In the genomic region with DNA sequence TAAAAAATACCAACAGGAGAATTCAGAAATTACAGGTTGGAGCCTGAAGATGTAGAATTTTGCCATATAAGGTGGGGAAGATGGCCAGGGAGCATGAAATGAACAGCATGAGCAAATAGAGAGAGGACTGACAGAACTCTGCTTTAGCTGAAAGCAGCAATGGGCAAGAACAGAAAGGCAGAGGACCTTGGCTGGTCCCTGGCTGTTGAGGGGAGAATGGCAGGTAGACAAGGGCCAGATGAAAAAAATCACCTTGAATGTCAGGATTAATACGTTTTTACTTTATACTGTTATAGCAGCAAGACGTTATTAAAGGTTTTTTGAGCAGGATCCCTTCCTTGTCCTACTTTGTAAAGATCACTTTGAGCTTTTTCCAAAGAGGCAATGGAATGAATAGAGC, we compare ENCODE assay signal across 8 cellular contexts. TPM values are rescaled to one million over a fixed set of nuclear protein-coding genes. Genes with fewer than 3 reads are reported as not detected.
DNase-seq lines count a peak whose midpoint lies in the region; ATAC-seq and TF ChIP-seq lines count a peak whose summit lies in the region.

No MANE protein-coding gene starts in this region.

- peak overlapping the region; percentile 27 to 59 for H3K4me3 Mint-ChIP-seq in CD14-positive monocyte
- peak overlapping the region; percentile 99 for H3K4me3 Mint-ChIP-seq in activated T-helper 2 cell treated with anti-CD3 and anti-CD28 coated beads, Interferon-gamma antibody, Interleukin-2, Interleukin-4, amounts not matched to agents 10 μg/mL and 5 μg/mL and 100 μg/mL, durations not matched to agents 14 hours and 24 hours and 36 hours (ENCODE audit: low read depth)

- 17% methylated on average over 2 of the region's 2 CpGs for WGBS in prostate gland

- H3K4me1 ChIP-seq in HEK293 (ENCODE audit: control insufficient read depth, insufficient read depth, low read length): no peaks in the 10 kb centered on the region
- H3K4me1 ChIP-seq in prostate gland (replicated peaks): no peaks in the 10 kb centered on the region

- peaks cover 18 to 23% of the 10 kb centered on the region in 2 donors for H3K36me3 Mint-ChIP-seq in CD14-positive monocyte
- H3K36me3 Mint-ChIP-seq in activated T-helper 2 cell treated with anti-CD3 and anti-CD28 coated beads, Interferon-gamma antibody, Interleukin-2, Interleukin-4, amounts not matched to agents 10 μg/mL and 5 μg/mL and 100 μg/mL, durations not matched to agents 14 hours and 24 hours and 36 hours (ENCODE audit: low read depth): peaks cover 39% of the 10 kb centered on the region

- H3K27ac Mint-ChIP-seq in CD14-positive monocyte: peak overlapping the region in 6 of 7 donors; percentile 19 to 99 (median 76)
- peak overlapping the region; percentile 100 for H3K27ac Mint-ChIP-seq in activated T-helper 2 cell treated with anti-CD3 and anti-CD28 coated beads, Interferon-gamma antibody, Interleukin-2, Interleukin-4, amounts not matched to agents 10 μg/mL and 5 μg/mL and 100 μg/mL, durations not matched to agents 14 hours and 24 hours and 36 hours

- TF ChIP-seq CTCF in CD14-positive monocyte (IDR thresholded peaks at IDR 0.05): no peak
- TF ChIP-seq CTCF in HEK293 (tag by site-specific recombination; IDR thresholded peaks at IDR 0.05): 0 out of 2 replicates have a peak, but pooled peaks have one; percentile 21
- TF ChIP-seq CTCF in prostate gland (IDR thresholded peaks at IDR 0.05): peak in 1 of 4 experiments; percentile 16

- peaks cover 0 to 4% (median 0%) of the 10 kb centered on the region in 7 donors for H3K9me3 Mint-ChIP-seq in CD14-positive monocyte
- no peaks in the 10 kb centered on the region for H3K9me3 Mint-ChIP-seq in activated T-helper 2 cell treated with anti-CD3 and anti-CD28 coated beads, Interferon-gamma antibody, Interleukin-2, Interleukin-4, amounts not matched to agents 10 μg/mL and 5 μg/mL and 100 μg/mL, durations not matched to agents 14 hours and 24 hours and 36 hours

- peaks cover 0 to 3% (median 3%) of the 10 kb centered on the region in 3 donors for H3K27me3 Mint-ChIP-seq in CD14-positive monocyte (ENCODE audit: low read depth in 3 of 3)
- H3K27me3 Mint-ChIP-seq in activated T-helper 2 cell treated with anti-CD3 and anti-CD28 coated beads, Interferon-gamma antibody, Interleukin-2, Interleukin-4, amounts not matched to agents 10 μg/mL and 5 μg/mL and 100 μg/mL, durations not matched to agents 14 hours and 24 hours and 36 hours (ENCODE audit: low read depth): no peaks in the 10 kb centered on the region

- no peak for TF ChIP-seq POLR2A in prostate gland (IDR thresholded peaks at IDR 0.05)

- H3K9me3 ChIP-seq in HEK293 (ENCODE audit: control insufficient read depth, insufficient read depth, low read depth, low read length) (no peaks in the 10 kb centered on the region), prostate gland (no peaks in the 10 kb centered on the region)

- no peak for ATAC-seq in GM18870 (IDR thresholded peaks at IDR 0.05; ENCODE audit: unreplicated experiment)
- ATAC-seq in GM21390 (IDR thresholded peaks at IDR 0.05; ENCODE audit: unreplicated experiment): no peak

- no peaks in the 10 kb centered on the region for H3K27me3 ChIP-seq in prostate gland (replicated peaks; ENCODE audit: insufficient read depth)

- peaks cover 25% of the 10 kb centered on the region for H3K4me1 Mint-ChIP-seq in CD14-positive monocyte
- peaks cover 53% of the 10 kb centered on the region for H3K4me1 Mint-ChIP-seq in activated T-helper 2 cell treated with anti-CD3 and anti-CD28 coated beads, Interferon-gamma antibody, Interleukin-2, Interleukin-4, amounts not matched to agents 10 μg/mL and 5 μg/mL and 100 μg/mL, durations not matched to agents 14 hours and 24 hours and 36 hours (ENCODE audit: low read depth)

- H3K27ac ChIP-seq in HEK293 (ENCODE audit: extremely low read depth, low read depth, low read length): peak overlapping the region; percentile 99; the same call in 1 of the 2 replicates
- H3K27ac ChIP-seq in prostate gland: no peak overlapping the region

- intact Hi-C loops in CD14-positive monocyte (cut with micrococcal nuclease) (loop anchor here in 1 of 2 donors (1.0 kb wide), 1 partner anchor 10 kb away; no protein-coding TSS in a partner anchor), prostate gland (cut with DNase I) (no loop called here)
- intact Hi-C loops in activated T-helper 2 cell treated with anti-CD3 and anti-CD28 coated beads, Interferon-gamma antibody, Interleukin-2, Interleukin-4, amounts not matched to agents 10 μg/mL and 5 μg/mL and 100 μg/mL, durations not matched to agents 14 hours and 24 hours and 36 hours (cut with micrococcal nuclease): loop anchor here (2.0 to 5.0 kb wide), 3 partner anchors 39 to 191 kb away; no protein-coding TSS in a partner anchor

- DNase-seq in CD14-positive monocyte (ENCODE audit: low spot score): no peak
- DNase-seq in activated T-helper 2 cell treated with anti-CD3 and anti-CD28 coated beads, Interferon-gamma antibody, Interleukin-2, Interleukin-4, amounts not matched to agents 10 μg/mL and 5 μg/mL and 100 μg/mL, durations not matched to agents 14 hours and 24 hours and 36 hours (ENCODE audit: low spot score): no peak
- DNase-seq in kidney tubule cell (ENCODE audit: low spot score): peak; percentile 28
- DNase-seq in HK-2 (ENCODE audit: unreplicated experiment): no peak
- DNase-seq in prostate gland (ENCODE audit: low spot score): no peak

- CTCF ChIA-PET in HEK293 (lab: Yijun Ruan, JAX): interaction anchor here (0.6 to 16.0 kb wide), 24 partner anchors 9 to 792 kb away, joined by 3 to 216 read pairs (median 4); partner anchors contain the start of gene C6orf89

- H3K36me3 ChIP-seq in HEK293 (ENCODE audit: control insufficient read depth in 2 of 2, insufficient read depth in 1 of 2, low read length in 2 of 2) (peaks cover 30 to 41% of the 10 kb centered on the region in 2 experiments), prostate gland (no peaks in the 10 kb centered on the region)

- H3K4me3 ChIP-seq in HEK293 (ENCODE audit: low read depth, low read length) (peak overlapping the region; percentile 86), prostate gland (peak overlapping the region in 1 of 2 donors; percentile 75)

- POLR2A ChIA-PET in HEK293 (lab: Yijun Ruan, JAX): interaction anchor here (1.1 to 3.8 kb wide), 11 partner anchors 9 to 194 kb away, joined by 3 to 35 read pairs (median 6); partner anchors contain the start of genes C6orf89 and MTCH1

TF ChIP-seq in HEK293, 187 proteins besides CTCF, POLR2A, EP300 and RAD21:
- TF ChIP-seq ZNF639 (tag by site-specific recombination; IDR thresholded peaks at IDR 0.05): no peak
- TF ChIP-seq ZNF626 (tag by site-specific recombination; IDR thresholded peaks at IDR 0.05): no peak
- no peak for TF ChIP-seq ZNF416 (tag by site-specific recombination; IDR thresholded peaks at IDR 0.05)
- TF ChIP-seq FEZF1 (tag by site-specific recombination; IDR thresholded peaks at IDR 0.05): peak; percentile 38; the same call in 1 of the 2 replicates
- TF ChIP-seq ZNF211 (tag by site-specific recombination; IDR thresholded peaks at IDR 0.05; ENCODE audit: low read depth): no peak
- TF ChIP-seq ZNF571 (tag by site-specific recombination; IDR thresholded peaks at IDR 0.05): no peak
- no peak for TF ChIP-seq ZNF677 (tag by site-specific recombination; IDR thresholded peaks at IDR 0.05)
- peak; percentile 19; the same call in 1 of the 2 replicates for TF ChIP-seq ZNF341 (tag by site-specific recombination; IDR thresholded peaks at IDR 0.05; ENCODE audit: low read depth)

RNA-seq across cellular contexts. Expression of gene PPIL1, which starts 1.0 kb away (rescaled TPM):
- 1 to 10 TPM; 5.9 to 7.6 TPM for polyA plus RNA-seq in CD14-positive monocyte
- 52.4 and 54.8 TPM in 2 replicates for total RNA-seq in activated T-helper 2 cell treated with anti-CD3 and anti-CD28 coated beads, Interferon-gamma antibody, Interleukin-2, Interleukin-4, amounts not matched to agents 10 μg/mL and 5 μg/mL and 100 μg/mL, durations not matched to agents 14 hours and 24 hours and 36 hours
- total RNA-seq in prostate gland: 10 to 100 TPM; 18.7 to 35.9 TPM

RNA-seq across cellular contexts. Expression of gene C6orf89, which starts 12.1 kb away (rescaled TPM):
- 10 to 100 TPM; 29.2 to 37.5 TPM for polyA plus RNA-seq in CD14-positive monocyte
- 28.4 and 29.9 TPM in 2 replicates for total RNA-seq in activated T-helper 2 cell treated with anti-CD3 and anti-CD28 coated beads, Interferon-gamma antibody, Interleukin-2, Interleukin-4, amounts not matched to agents 10 μg/mL and 5 μg/mL and 100 μg/mL, durations not matched to agents 14 hours and 24 hours and 36 hours
- total RNA-seq in prostate gland: 10 to 100 TPM; 54.9 to 96.9 TPM

RNA-seq across cellular contexts. Expression of gene CPNE5, which starts 34.4 kb away (rescaled TPM):
- under 1 TPM; 0.47 to 0.82 TPM for polyA plus RNA-seq in CD14-positive monocyte
- 2.0 and 2.1 TPM in 2 replicates for total RNA-seq in activated T-helper 2 cell treated with anti-CD3 and anti-CD28 coated beads, Interferon-gamma antibody, Interleukin-2, Interleukin-4, amounts not matched to agents 10 μg/mL and 5 μg/mL and 100 μg/mL, durations not matched to agents 14 hours and 24 hours and 36 hours
- 10 to 100 TPM in 1 of 2 donors, 1 to 10 TPM in 1; 3.9 to 64.5 TPM for total RNA-seq in prostate gland
